Comparison of ENCODE assay signal across 8 cellular contexts in the genomic region with DNA sequence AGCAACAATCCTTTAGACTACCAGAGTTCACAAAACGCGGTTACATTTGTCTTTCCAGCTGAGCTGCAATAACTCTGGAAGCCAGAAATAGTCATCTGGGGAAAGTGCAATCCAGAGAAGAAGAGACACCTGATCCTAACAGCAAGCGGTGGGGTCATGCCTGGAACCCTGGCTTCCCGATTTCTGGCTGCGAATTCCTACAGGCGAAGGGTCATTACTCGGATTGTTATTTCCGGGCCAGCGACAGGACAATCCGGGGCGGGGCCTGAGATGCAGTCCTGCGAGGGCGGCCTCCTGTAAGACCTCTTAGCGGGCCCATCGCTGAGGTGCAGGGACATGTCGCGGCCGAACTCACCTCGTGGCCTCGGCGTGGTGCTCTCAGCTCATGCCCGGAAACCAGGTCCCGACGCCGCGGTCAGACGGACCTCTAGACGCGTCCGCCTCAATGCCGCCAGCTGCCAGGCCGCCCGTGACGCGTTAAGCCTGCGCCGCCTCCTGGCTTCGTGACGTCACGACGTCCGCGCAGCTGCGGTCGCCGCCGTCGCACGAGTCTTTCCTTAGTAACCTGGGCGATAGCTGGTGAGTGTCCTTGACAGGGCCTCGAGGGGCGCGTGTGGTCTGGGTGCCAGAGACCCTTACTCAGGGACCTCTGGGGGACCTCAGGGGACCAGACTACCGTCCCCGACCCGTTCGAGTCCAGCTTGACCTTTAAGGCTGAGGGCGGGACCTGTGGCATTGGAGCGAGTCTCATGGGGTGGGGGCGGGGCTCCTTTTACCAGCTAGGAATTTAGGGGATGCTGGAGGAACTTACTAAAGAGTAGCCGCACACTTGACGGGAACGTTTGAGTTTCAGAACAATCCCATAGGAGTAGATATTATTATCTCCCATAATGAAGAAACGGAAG. TPM values are rescaled to one million over a fixed set of nuclear protein-coding genes. Genes with fewer than 3 reads are reported as not detected.
A peak's percentile ranks its signal among the peaks of the same experiment; 100 is the strongest.
DNase-seq lines count a peak whose midpoint lies in the region; ATAC-seq, FAIRE-seq and TF ChIP-seq lines count a peak whose summit lies in the region.

Gene MRRF (plus strand): TSS at position 523 of the 905 bp plus-strand sequence. CDS start 6,010 bp downstream, outside the sequence.
Gene RBM18 (minus strand): TSS at position 481 of the 905 bp plus-strand sequence. CDS start 3,348 bp downstream, outside the sequence.

- peak within 1 kb of the TSS; percentile 98 for H3K27ac ChIP-seq in smooth muscle cell (ENCODE audit: low read depth)

- H4K20me1 ChIP-seq in smooth muscle cell (ENCODE audit: low read depth): no peaks in the 10 kb centered on the region

- peaks cover 20% of the 10 kb centered on the region for H3K4me1 Mint-ChIP-seq in WTC11

- peak within 1 kb of the TSS; percentile 80 for H2AFZ ChIP-seq in smooth muscle cell (ENCODE audit: low read depth)

- no peaks in the 10 kb centered on the region for H3K9me3 ChIP-seq in smooth muscle cell (replicated peaks; ENCODE audit: low read depth)

- POLR2A ChIA-PET in WTC11 (lab: Charles Lee): interaction anchor here (0.9 to 1.4 kb wide), 7 partner anchors 11 to 138 kb away, joined by 3 to 5 read pairs (median 3); no protein-coding TSS in a partner anchor

- no peaks in the 10 kb centered on the region for H3K9me3 Mint-ChIP-seq in WTC11

- H3K27ac Mint-ChIP-seq in WTC11: peak within 1 kb of the TSS; percentile 99

- peaks cover 1% of the 10 kb centered on the region for H3K36me3 ChIP-seq in bronchial epithelial cell (ENCODE audit: control insufficient read depth, insufficient read depth, low read length)
- H3K36me3 ChIP-seq in smooth muscle cell (ENCODE audit: low read depth): no peaks in the 10 kb centered on the region

- H3K27me3 Mint-ChIP-seq in WTC11 (ENCODE audit: low read depth): no peaks in the 10 kb centered on the region

- H3K27me3 ChIP-seq in bronchial epithelial cell (ENCODE audit: control insufficient read depth, insufficient read depth, low read length): no peaks in the 10 kb centered on the region
- H3K27me3 ChIP-seq in smooth muscle cell (ENCODE audit: low read depth): no peaks in the 10 kb centered on the region

- CTCF ChIA-PET in WTC11 (lab: Charles Lee): interaction anchor here (0.6 to 2.5 kb wide), 12 partner anchors 38 to 166 kb away, joined by 3 to 15 read pairs (median 6); no protein-coding TSS in a partner anchor

- ATAC-seq in GM18867 (IDR thresholded peaks at IDR 0.05; ENCODE audit: unreplicated experiment) (peak; percentile 90), HG03097 (IDR thresholded peaks at IDR 0.05; ENCODE audit: low FRiP score, unreplicated experiment) (peak; percentile 79), WTC11 (peak; percentile 84)

- H3F3A ChIP-seq in smooth muscle cell (ENCODE audit: low read depth): no peaks in the 10 kb centered on the region

- in situ Hi-C loops in ACHN (cut with HindIII; ENCODE audit: low pct_ligation_motif_present, low pct_unique_long_range_greater_than_20kb, low sequenced_read_pairs): no loop called here

- FAIRE-seq in bronchial epithelial cell (lab: Jason Lieb, UNC): no peak

- under 1% methylated on average over 62 of the region's 64 CpGs for WGBS in smooth muscle cell (ENCODE audit: low lambda C conversion rate)

- peaks cover 17% of the 10 kb centered on the region for H3K4me1 ChIP-seq in smooth muscle cell (ENCODE audit: low read depth)

- peaks cover 38% of the 10 kb centered on the region for H3K79me2 ChIP-seq in smooth muscle cell (ENCODE audit: low read depth)

- H3K4me3 ChIP-seq in bronchial epithelial cell (ENCODE audit: low read depth, low read length) (peak within 1 kb of the TSS; percentile 76), smooth muscle cell (peak within 1 kb of the TSS; percentile 85)

- peaks cover 10% of the 10 kb centered on the region for H3K36me3 Mint-ChIP-seq in WTC11

- H3K4me2 ChIP-seq in smooth muscle cell: peak within 1 kb of the TSS; percentile 97

- TF ChIP-seq CTCF in WTC11 (IDR thresholded peaks at IDR 0.05) (no peak), bronchial epithelial cell (IDR thresholded peaks at IDR 0.05; ENCODE audit: insufficient read depth, low read length, severe bottlenecking) (no peak), smooth muscle cell (IDR thresholded peaks at IDR 0.05; ENCODE audit: borderline replicate concordance, insufficient read depth, poor library complexity, severe bottlenecking) (no peak)

- H3K4me3 Mint-ChIP-seq in WTC11: peak within 1 kb of the TSS; percentile 95

- peak within 1 kb of the TSS; percentile 98 for H3K9ac ChIP-seq in smooth muscle cell (ENCODE audit: low read depth)

- peak; percentile 87 for DNase-seq in ACHN
- DNase-seq in NCI-H2196 (lab: John Stamatoyannopoulos, UW; ENCODE audit: unreplicated experiment): peak; percentile 90
- peak; percentile 93 for DNase-seq in WTC11 (ENCODE audit: low spot score)
- DNase-seq in bronchial epithelial cell (ENCODE audit: low read depth): peak; percentile 78
- DNase-seq in iPS-NIHi7 (ENCODE audit: extremely low spot score): peak; percentile 94
- DNase-seq in smooth muscle cell (lab: John Stamatoyannopoulos, UW; ENCODE audit: unreplicated experiment): peak; percentile 75

TF ChIP-seq in WTC11, 78 proteins besides CTCF, POLR2A, EP300 and RAD21 (continues in another document):
- TF ChIP-seq E2F4 (CRISPR knock-in tag; IDR thresholded peaks at IDR 0.05; ENCODE audit: borderline replicate concordance, low read depth) (peak; percentile 78; the same call in 1 of the 2 replicates), HMGXB4 (CRISPR knock-in tag; IDR thresholded peaks at IDR 0.05) (peak; percentile 86)
- TF ChIP-seq, protein P1, sequence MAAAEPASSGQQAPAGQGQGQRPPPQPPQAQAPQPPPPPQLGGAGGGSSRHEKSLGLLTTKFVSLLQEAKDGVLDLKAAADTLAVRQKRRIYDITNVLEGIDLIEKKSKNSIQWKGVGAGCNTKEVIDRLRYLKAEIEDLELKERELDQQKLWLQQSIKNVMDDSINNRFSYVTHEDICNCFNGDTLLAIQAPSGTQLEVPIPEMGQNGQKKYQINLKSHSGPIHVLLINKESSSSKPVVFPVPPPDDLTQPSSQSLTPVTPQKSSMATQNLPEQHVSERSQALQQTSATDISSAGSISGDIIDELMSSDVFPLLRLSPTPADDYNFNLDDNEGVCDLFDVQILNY (CRISPR knock-in tag; IDR thresholded peaks at IDR 0.05): peak; percentile 75
- TF ChIP-seq, protein P2, sequence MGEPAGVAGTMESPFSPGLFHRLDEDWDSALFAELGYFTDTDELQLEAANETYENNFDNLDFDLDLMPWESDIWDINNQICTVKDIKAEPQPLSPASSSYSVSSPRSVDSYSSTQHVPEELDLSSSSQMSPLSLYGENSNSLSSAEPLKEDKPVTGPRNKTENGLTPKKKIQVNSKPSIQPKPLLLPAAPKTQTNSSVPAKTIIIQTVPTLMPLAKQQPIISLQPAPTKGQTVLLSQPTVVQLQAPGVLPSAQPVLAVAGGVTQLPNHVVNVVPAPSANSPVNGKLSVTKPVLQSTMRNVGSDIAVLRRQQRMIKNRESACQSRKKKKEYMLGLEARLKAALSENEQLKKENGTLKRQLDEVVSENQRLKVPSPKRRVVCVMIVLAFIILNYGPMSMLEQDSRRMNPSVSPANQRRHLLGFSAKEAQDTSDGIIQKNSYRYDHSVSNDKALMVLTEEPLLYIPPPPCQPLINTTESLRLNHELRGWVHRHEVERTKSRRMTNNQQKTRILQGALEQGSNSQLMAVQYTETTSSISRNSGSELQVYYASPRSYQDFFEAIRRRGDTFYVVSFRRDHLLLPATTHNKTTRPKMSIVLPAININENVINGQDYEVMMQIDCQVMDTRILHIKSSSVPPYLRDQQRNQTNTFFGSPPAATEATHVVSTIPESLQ (CRISPR knock-in tag; IDR thresholded peaks at IDR 0.05): 0 out of 2 replicates have a peak, but pooled peaks have one; percentile 67

RNA-seq across cellular contexts. Expression of gene MRRF, which starts in this region (rescaled TPM):
- total RNA-seq in WTC11 (2021): 36.1 to 42.3 TPM (median 38.8 TPM) in 3 replicates
- 30.7 and 52.7 TPM in 2 replicates for total RNA-seq in bronchial epithelial cell
- total RNA-seq in smooth muscle cell: 19.8 and 28.1 TPM in 2 replicates
- polyA plus RNA-seq in smooth muscle cell: 8.4 and 12.9 TPM in 2 replicates

RNA-seq across cellular contexts. Expression of gene RBM18, which starts in this region (rescaled TPM):
- total RNA-seq in WTC11 (2021) (11.4 to 14.3 TPM (median 13.1 TPM) in 3 replicates), bronchial epithelial cell (8.4 and 9.5 TPM in 2 replicates), smooth muscle cell (11.9 and 15.3 TPM in 2 replicates)
- 22.1 and 29.6 TPM in 2 replicates for polyA plus RNA-seq in smooth muscle cell

Comparison
In these comparisons a context has a peak if more than half of its experiments do, and no peak if none do; other contexts are left out.
1. Peak in every context shown above with its lines: DNase-seq, ATAC-seq, H3K4me3 ChIP-seq and H3K27ac ChIP-seq.